In the genomic region with DNA sequence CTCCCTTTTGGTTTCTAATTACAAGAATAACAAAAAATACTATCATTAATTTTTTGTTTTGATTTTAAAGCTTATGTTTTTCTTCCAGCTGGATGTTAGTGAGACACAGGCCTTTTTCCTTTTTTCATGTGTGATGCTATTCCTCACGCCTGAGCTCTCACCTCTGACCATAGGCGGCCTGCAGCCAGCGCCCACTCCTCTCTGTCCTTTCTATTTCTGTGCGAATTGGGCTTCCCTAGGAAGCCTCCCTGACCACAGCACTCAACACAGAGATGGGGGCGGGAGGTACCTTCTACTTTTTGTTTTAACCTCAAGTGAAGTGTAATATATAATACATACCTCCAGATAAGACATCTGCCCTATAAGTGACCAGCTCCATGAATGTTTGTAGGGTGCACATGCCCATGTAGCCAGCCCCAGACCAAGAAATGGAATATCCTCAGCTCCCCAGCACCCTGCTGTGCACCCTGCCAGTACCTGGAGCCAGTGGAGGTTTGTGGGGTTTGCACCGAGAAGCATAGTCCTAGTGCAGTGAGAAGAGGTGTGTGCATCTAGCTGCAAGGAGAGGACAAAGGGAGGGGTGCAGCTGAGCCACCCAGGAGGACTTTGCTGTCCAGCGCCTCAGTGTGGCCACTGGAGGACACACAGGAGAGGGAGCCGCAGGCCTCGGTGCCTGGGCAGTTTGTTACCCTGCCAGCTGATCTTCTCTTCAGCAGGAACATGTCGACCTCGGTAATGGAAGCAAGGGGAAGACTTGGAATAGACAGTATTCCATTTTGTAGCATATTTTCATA, we compare ENCODE assay signal across 8 cellular contexts. TPM values are rescaled to one million over a fixed set of nuclear protein-coding genes. Genes with fewer than 3 reads are reported as not detected.
A peak's percentile ranks its signal among the peaks of the same experiment; 100 is the strongest.
DNase-seq lines count a peak whose midpoint lies in the region; ATAC-seq and TF ChIP-seq lines count a peak whose summit lies in the region.

No MANE protein-coding gene starts in this region.

- no peak for TF ChIP-seq POLR2A in right lobe of liver (IDR thresholded peaks at IDR 0.05)

- DNase-seq in AG20443 (ENCODE audit: low spot score) (peak; percentile 31), HEK293T (ENCODE audit: extremely low spot score) (peak; percentile 79), cardiac fibroblast (ENCODE audit: low read depth in 2 of 2) (peak in 1 of 2 donors; percentile 31), right lobe of liver (peak in 2 of 3 donors; percentile 11 to 48), NCI-H2196 treated with DMSO at 0.1 percent for 48 hours (lab: John Stamatoyannopoulos, UW; ENCODE audit: unreplicated experiment) (no peak), DMS153 treated with DMSO at 0.1 percent for 48 hours (lab: John Stamatoyannopoulos, UW; ENCODE audit: unreplicated experiment) (no peak)

- H3K27me3 ChIP-seq in right lobe of liver, result no peaks in the 10 kb centered on the region

- H3K4me3 ChIP-seq in cardiac fibroblast (replicated peaks in 1 of 2; ENCODE audit: low read depth in 2 of 2, low read length in 2 of 2) (no peak overlapping the region), right lobe of liver (no peak overlapping the region)

- CTCF ChIA-PET in HEK293T (lab: Yijun Ruan, JAX), result interaction anchor here (0.5 to 1.7 kb wide), 5 partner anchors 9 to 214 kb away, joined by 3 to 16 read pairs (median 4); no protein-coding TSS in a partner anchor

- WGBS in right lobe of liver (ENCODE audit: insufficient coverage, low coverage, low lambda C conversion rate, missing lambda C conversion rate), result 72% methylated on average over 8 of the region's 11 CpGs

- no peaks in the 10 kb centered on the region for H3K9me3 ChIP-seq in right lobe of liver

- no peak overlapping the region for H3K27ac ChIP-seq in right lobe of liver

- TF ChIP-seq CTCF in cardiac fibroblast (IDR thresholded peaks at IDR 0.05; ENCODE audit: low read depth, low read length) (peak; percentile 46), right lobe of liver (IDR thresholded peaks at IDR 0.05) (peak; percentile 28 to 47 (median 32))

- intact Hi-C loops in right lobe of liver (cut with DNase I), result no loop called here

- POLR2A ChIA-PET in HEK293T (lab: Yijun Ruan, JAX), result interaction anchor here (1.2 kb wide), 1 partner anchor 55 kb away, joined by 3 read pairs; no protein-coding TSS in a partner anchor

- H3K4me1 ChIP-seq in right lobe of liver, result no peaks in the 10 kb centered on the region

- peaks cover 0 to 43% (median 14%) of the 10 kb centered on the region in 4 donors for H3K36me3 ChIP-seq in right lobe of liver

- peak; percentile 64 to 83 (median 70) for ATAC-seq in right lobe of liver
- ATAC-seq in HG02623 (IDR thresholded peaks at IDR 0.05; ENCODE audit: unreplicated experiment), result no peak
- ATAC-seq in HG03175 (IDR thresholded peaks at IDR 0.05; ENCODE audit: unreplicated experiment), result no peak

TF ChIP-seq in HEK293T, 16 proteins besides CTCF, POLR2A, EP300 and RAD21:
- TF ChIP-seq ELF4 (IDR thresholded peaks at IDR 0.05), result no peak
- no peak for TF ChIP-seq FOXM1 (IDR thresholded peaks at IDR 0.05; ENCODE audit: borderline replicate concordance)
- TF ChIP-seq LEF1 (IDR thresholded peaks at IDR 0.05; ENCODE audit: borderline replicate concordance), result no peak
- no peak for TF ChIP-seq SP1 (IDR thresholded peaks at IDR 0.05)
- TF ChIP-seq NFRKB (IDR thresholded peaks at IDR 0.05), result no peak
- no peak for TF ChIP-seq HDGF (IDR thresholded peaks at IDR 0.05; ENCODE audit: borderline replicate concordance)
- no peak for TF ChIP-seq ARNT (IDR thresholded peaks at IDR 0.05)
- no peak for TF ChIP-seq L3MBTL2 (conservative IDR thresholded peaks at IDR 0.05)
- no peak for TF ChIP-seq TARDBP (IDR thresholded peaks at IDR 0.05)
- TF ChIP-seq, protein P1, sequence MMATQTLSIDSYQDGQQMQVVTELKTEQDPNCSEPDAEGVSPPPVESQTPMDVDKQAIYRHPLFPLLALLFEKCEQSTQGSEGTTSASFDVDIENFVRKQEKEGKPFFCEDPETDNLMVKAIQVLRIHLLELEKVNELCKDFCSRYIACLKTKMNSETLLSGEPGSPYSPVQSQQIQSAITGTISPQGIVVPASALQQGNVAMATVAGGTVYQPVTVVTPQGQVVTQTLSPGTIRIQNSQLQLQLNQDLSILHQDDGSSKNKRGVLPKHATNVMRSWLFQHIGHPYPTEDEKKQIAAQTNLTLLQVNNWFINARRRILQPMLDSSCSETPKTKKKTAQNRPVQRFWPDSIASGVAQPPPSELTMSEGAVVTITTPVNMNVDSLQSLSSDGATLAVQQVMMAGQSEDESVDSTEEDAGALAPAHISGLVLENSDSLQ (IDR thresholded peaks at IDR 0.05), result no peak
- no peak for TF ChIP-seq FOXA1 (IDR thresholded peaks at IDR 0.05)
- TF ChIP-seq BHLHE40 (IDR thresholded peaks at IDR 0.05; ENCODE audit: borderline replicate concordance), result no peak
- no peak for TF ChIP-seq CTBP1 (IDR thresholded peaks at IDR 0.05; ENCODE audit: borderline replicate concordance)

RNA-seq across cellular contexts. Expression of a gene that starts 38.5 kb away (rescaled TPM):
- total RNA-seq in right lobe of liver, result 100 to 1,000 TPM in 4 of 6 experiments, 10 to 100 TPM in 2; 87.7 to 373 (median 102) TPM

RNA-seq across cellular contexts. Expression of a gene that starts 42.4 kb away (rescaled TPM):
- total RNA-seq in right lobe of liver, result 10 to 100 TPM; 10.9 to 16.6 (median 14.3) TPM

Comparison
In these comparisons a context has a peak if more than half of its experiments do, and no peak if none do; other contexts are left out.
1. DNase-seq: peak in AG20443 (single experiment), HEK293T (single experiment) and right lobe of liver (2 of 3); none in NCI-H2196 treated with DMSO at 0.1 percent for 48 hours (single experiment) and DMS153 treated with DMSO at 0.1 percent for 48 hours (single experiment).
2. ATAC-seq: peak in right lobe of liver (4 of 4); none in HG02623 (single experiment) and HG03175 (single experiment).